In genomic region chr7:30284298-30285066, GRCh38 we compare ENCODE assay signal across 1 cellular context.
TF ChIP-seq lines count a peak whose summit lies in the region.

TSS of gene ZNRF2 (plus strand) at chr7:30284597. CDS start at chr7:30285358, 761 bp downstream.

TF ChIP-seq in HepG2, 621 proteins besides CTCF, POLR2A, EP300 and RAD21 (continued from another document and continues in another):
- TF ChIP-seq, protein P1, sequence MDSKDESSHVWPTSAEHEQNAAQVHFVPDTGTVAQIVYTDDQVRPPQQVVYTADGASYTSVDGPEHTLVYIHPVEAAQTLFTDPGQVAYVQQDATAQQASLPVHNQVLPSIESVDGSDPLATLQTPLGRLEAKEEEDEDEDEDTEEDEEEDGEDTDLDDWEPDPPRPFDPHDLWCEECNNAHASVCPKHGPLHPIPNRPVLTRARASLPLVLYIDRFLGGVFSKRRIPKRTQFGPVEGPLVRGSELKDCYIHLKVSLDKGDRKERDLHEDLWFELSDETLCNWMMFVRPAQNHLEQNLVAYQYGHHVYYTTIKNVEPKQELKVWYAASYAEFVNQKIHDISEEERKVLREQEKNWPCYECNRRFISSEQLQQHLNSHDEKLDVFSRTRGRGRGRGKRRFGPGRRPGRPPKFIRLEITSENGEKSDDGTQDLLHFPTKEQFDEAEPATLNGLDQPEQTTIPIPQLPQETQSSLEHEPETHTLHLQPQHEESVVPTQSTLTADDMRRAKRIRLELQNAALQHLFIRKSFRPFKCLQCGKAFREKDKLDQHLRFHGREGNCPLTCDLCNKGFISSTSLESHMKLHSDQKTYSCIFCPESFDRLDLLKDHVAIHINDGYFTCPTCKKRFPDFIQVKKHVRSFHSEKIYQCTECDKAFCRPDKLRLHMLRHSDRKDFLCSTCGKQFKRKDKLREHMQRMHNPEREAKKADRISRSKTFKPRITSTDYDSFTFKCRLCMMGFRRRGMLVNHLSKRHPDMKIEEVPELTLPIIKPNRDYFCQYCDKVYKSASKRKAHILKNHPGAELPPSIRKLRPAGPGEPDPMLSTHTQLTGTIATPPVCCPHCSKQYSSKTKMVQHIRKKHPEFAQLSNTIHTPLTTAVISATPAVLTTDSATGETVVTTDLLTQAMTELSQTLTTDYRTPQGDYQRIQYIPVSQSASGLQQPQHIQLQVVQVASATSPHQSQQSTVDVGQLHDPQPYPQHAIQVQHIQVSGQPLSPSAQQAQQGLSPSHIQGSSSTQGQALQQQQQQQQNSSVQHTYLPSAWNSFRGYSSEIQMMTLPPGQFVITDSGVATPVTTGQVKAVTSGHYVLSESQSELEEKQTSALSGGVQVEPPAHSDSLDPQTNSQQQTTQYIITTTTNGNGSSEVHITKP (CRISPR knock-in tag; IDR thresholded peaks at IDR 0.05; ENCODE audit: low read depth) = no peak; the same call in 1 of the 2 replicates
- no peak for TF ChIP-seq ZNF780A (CRISPR knock-in tag; IDR thresholded peaks at IDR 0.05)
- TF ChIP-seq, protein P2, sequence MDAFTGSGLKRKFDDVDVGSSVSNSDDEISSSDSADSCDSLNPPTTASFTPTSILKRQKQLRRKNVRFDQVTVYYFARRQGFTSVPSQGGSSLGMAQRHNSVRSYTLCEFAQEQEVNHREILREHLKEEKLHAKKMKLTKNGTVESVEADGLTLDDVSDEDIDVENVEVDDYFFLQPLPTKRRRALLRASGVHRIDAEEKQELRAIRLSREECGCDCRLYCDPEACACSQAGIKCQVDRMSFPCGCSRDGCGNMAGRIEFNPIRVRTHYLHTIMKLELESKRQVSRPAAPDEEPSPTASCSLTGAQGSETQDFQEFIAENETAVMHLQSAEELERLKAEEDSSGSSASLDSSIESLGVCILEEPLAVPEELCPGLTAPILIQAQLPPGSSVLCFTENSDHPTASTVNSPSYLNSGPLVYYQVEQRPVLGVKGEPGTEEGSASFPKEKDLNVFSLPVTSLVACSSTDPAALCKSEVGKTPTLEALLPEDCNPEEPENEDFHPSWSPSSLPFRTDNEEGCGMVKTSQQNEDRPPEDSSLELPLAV (CRISPR knock-in tag; conservative IDR thresholded peaks at IDR 0.05; ENCODE audit: low read depth) = no peak
- peak; percentile 61 for TF ChIP-seq RAD51 (IDR thresholded peaks at IDR 0.05; ENCODE audit: borderline replicate concordance)
- TF ChIP-seq BCLAF1 (IDR thresholded peaks at IDR 0.05) = no peak
- TF ChIP-seq TEAD2 (CRISPR knock-in tag; IDR thresholded peaks at IDR 0.05) = no peak
- no peak for TF ChIP-seq JARID2 (CRISPR knock-in tag; IDR thresholded peaks at IDR 0.05; ENCODE audit: insufficient replicate concordance)
- no peak for TF ChIP-seq HNF1B (CRISPR knock-in tag; IDR thresholded peaks at IDR 0.05)
- TF ChIP-seq NFAT5 (CRISPR knock-in tag; IDR thresholded peaks at IDR 0.05) = 0 out of 2 replicates have a peak, but pooled peaks have one; percentile 75
- TF ChIP-seq SIX1 (CRISPR knock-in tag; IDR thresholded peaks at IDR 0.05; ENCODE audit: borderline replicate concordance) = no peak
- no peak for TF ChIP-seq FUBP1 (CRISPR knock-in tag; IDR thresholded peaks at IDR 0.05; ENCODE audit: borderline replicate concordance)
- TF ChIP-seq ZMYM3 (CRISPR knock-in tag; IDR thresholded peaks at IDR 0.05) = no peak
- peak; percentile 64 for TF ChIP-seq HOXA5 (CRISPR knock-in tag; IDR thresholded peaks at IDR 0.05)
- TF ChIP-seq SUZ12 (IDR thresholded peaks at IDR 0.05; ENCODE audit: low read depth, low read length) = no peak
- no peak for TF ChIP-seq ZKSCAN5 (CRISPR knock-in tag; IDR thresholded peaks at IDR 0.05)
- no peak for TF ChIP-seq MIER2 (CRISPR knock-in tag; IDR thresholded peaks at IDR 0.05)
- TF ChIP-seq PLRG1 (conservative IDR thresholded peaks at IDR 0.05) = no peak
- peak; percentile 57 for TF ChIP-seq MED1 (CRISPR knock-in tag; IDR thresholded peaks at IDR 0.05)
- TF ChIP-seq FOXC1 (CRISPR knock-in tag; IDR thresholded peaks at IDR 0.05; ENCODE audit: borderline replicate concordance) = peak; percentile 83; the same call in 1 of the 2 replicates
- peak; percentile 91; the same call in 1 of the 2 replicates for TF ChIP-seq ZBTB8A (CRISPR knock-in tag; IDR thresholded peaks at IDR 0.05; ENCODE audit: borderline replicate concordance, low read depth)
- TF ChIP-seq ZNF710 (CRISPR knock-in tag; IDR thresholded peaks at IDR 0.05; ENCODE audit: borderline replicate concordance) = no peak
- TF ChIP-seq UBTF (CRISPR knock-in tag; IDR thresholded peaks at IDR 0.05) = peak; percentile 95
- TF ChIP-seq, protein P3, sequence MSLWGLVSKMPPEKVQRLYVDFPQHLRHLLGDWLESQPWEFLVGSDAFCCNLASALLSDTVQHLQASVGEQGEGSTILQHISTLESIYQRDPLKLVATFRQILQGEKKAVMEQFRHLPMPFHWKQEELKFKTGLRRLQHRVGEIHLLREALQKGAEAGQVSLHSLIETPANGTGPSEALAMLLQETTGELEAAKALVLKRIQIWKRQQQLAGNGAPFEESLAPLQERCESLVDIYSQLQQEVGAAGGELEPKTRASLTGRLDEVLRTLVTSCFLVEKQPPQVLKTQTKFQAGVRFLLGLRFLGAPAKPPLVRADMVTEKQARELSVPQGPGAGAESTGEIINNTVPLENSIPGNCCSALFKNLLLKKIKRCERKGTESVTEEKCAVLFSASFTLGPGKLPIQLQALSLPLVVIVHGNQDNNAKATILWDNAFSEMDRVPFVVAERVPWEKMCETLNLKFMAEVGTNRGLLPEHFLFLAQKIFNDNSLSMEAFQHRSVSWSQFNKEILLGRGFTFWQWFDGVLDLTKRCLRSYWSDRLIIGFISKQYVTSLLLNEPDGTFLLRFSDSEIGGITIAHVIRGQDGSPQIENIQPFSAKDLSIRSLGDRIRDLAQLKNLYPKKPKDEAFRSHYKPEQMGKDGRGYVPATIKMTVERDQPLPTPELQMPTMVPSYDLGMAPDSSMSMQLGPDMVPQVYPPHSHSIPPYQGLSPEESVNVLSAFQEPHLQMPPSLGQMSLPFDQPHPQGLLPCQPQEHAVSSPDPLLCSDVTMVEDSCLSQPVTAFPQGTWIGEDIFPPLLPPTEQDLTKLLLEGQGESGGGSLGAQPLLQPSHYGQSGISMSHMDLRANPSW (CRISPR knock-in tag; IDR thresholded peaks at IDR 0.05; ENCODE audit: borderline replicate concordance) = 0 out of 2 replicates have a peak, but pooled peaks have one; percentile 33
- TF ChIP-seq MYPOP (CRISPR knock-in tag; IDR thresholded peaks at IDR 0.05) = no peak; the same call in 1 of the 2 replicates
